11 cellular contexts compared by ENCODE assay signal in the genomic region with DNA sequence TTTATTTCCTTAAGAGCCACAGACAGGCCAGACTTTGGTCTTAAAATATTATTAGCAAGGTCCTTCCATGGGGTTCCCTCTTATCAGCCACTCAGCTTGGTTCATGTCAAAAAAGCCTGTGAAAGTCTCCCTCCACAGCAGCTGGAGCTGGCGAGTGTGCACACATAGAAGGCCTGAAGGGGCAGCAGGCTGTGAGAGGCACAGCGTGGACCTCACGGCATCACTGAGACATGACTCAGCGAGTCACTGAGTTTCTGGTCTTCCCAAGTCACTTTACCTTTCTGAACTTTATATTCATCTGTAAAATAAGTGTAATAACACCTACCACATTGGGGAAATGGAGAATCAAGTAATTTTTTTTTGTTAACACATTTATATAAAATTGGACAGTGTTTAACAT. TPM values are rescaled to one million over a fixed set of nuclear protein-coding genes. Genes with fewer than 3 reads are reported as not detected.
DNase-seq lines count a peak whose midpoint lies in the region; ATAC-seq, FAIRE-seq and TF ChIP-seq lines count a peak whose summit lies in the region.
"Had no signal": no experiment of that assay in that cellular context is flagged by ENCODE, and none has a peak within 500 bp of the region (broad histone marks: within the 10 kb centered on the region; RNA-seq: fewer than 3 reads in every experiment).

No MANE protein-coding gene starts in this region.

- peaks cover 42 to 66% (median 61%) of the 10 kb centered on the region in 3 donors for H3K4me1 Mint-ChIP-seq in CD8-positive, alpha-beta memory T cell

- no peak for TF ChIP-seq EP300 in upper lobe of left lung (IDR thresholded peaks at IDR 0.05)

- H3K27me3 Mint-ChIP-seq in CD8-positive, alpha-beta memory T cell, result no peaks in the 10 kb centered on the region
- H3K27me3 Mint-ChIP-seq: activated T-helper 17 cell treated with anti-CD3 and anti-CD28 coated beads, Interleukin-2, amount 50 U/mL, for 72 hours had no signal

- FAIRE-seq in HTR-8/SVneo (lab: Jason Lieb, UNC), result no peak
- FAIRE-seq in bronchial epithelial cell (lab: Jason Lieb, UNC), result no peak

- H3K4me3 Mint-ChIP-seq in CD8-positive, alpha-beta memory T cell, result peak overlapping the region in 1 of 7 donors; percentile 24
- H3K4me3 Mint-ChIP-seq: activated T-helper 17 cell treated with anti-CD3 and anti-CD28 coated beads, Interleukin-2, amount 50 U/mL, for 72 hours had no signal

- 60 to 63% methylated on average over 1 of the region's 4 CpGs for WGBS in mesodermal cell (ENCODE audit: insufficient coverage in 2 of 2), 2 experiments
- WGBS in upper lobe of left lung, 2 donors, result 92 to 94% methylated on average over 4 of the region's 4 CpGs

- H3K9me3 Mint-ChIP-seq in CD8-positive, alpha-beta memory T cell, result no peaks in the 10 kb centered on the region
- H3K9me3 Mint-ChIP-seq: activated T-helper 17 cell treated with anti-CD3 and anti-CD28 coated beads, Interleukin-2, amount 50 U/mL, for 72 hours had no signal

- no peak for ATAC-seq in upper lobe of left lung (ENCODE audit: low FRiP score in 2 of 2)
- ATAC-seq: activated T-helper 17 cell treated with anti-CD3 and anti-CD28 coated beads, Interleukin-2, amount 50 U/mL, for 72 hours had no signal

- H3K27me3 ChIP-seq in bronchial epithelial cell (ENCODE audit: control insufficient read depth, insufficient read depth, low read length) (no peaks in the 10 kb centered on the region), upper lobe of left lung (no peaks in the 10 kb centered on the region)
- no peaks in the 10 kb centered on the region for H3K27me3 ChIP-seq in CD8-positive, alpha-beta memory T cell (ENCODE audit: insufficient read depth, low read length, poor library complexity, severe bottlenecking)

- DNase-seq in Daoy (ENCODE audit: low read depth), result peak; percentile 42
- peak; percentile 43 for DNase-seq in HTR-8/SVneo (ENCODE audit: insufficient read length, low spot score)
- DNase-seq in bronchial epithelial cell (ENCODE audit: low read depth), result peak; percentile 30
- no peak for DNase-seq in COLO668 (lab: John Stamatoyannopoulos, UW; ENCODE audit: unreplicated experiment)
- DNase-seq in upper lobe of left lung, result no peak
- DNase-seq in CD8-positive, alpha-beta memory T cell, result no peak
- DNase-seq in NCI-H2029 (lab: John Stamatoyannopoulos, UW), result no peak
- DNase-seq: right cardiac atrium, T1000 had no signal

- no peak for TF ChIP-seq CTCF in bronchial epithelial cell (IDR thresholded peaks at IDR 0.05; ENCODE audit: insufficient read depth, low read length, severe bottlenecking)
- no peak for TF ChIP-seq CTCF in upper lobe of left lung (IDR thresholded peaks at IDR 0.05)

- TF ChIP-seq POLR2A in upper lobe of left lung (IDR thresholded peaks at IDR 0.05), result no peak

- no peak overlapping the region for H3K27ac Mint-ChIP-seq in CD8-positive, alpha-beta memory T cell
- H3K27ac Mint-ChIP-seq: activated T-helper 17 cell treated with anti-CD3 and anti-CD28 coated beads, Interleukin-2, amount 50 U/mL, for 72 hours had no signal

- H3K9me3 ChIP-seq in mesodermal cell (ENCODE audit: control insufficient read depth, low read length) (no peaks in the 10 kb centered on the region), upper lobe of left lung (no peaks in the 10 kb centered on the region)
- H3K9me3 ChIP-seq in CD8-positive, alpha-beta memory T cell (ENCODE audit: low read length), result no peaks in the 10 kb centered on the region

- POLR2A ChIA-PET in CD8-positive, alpha-beta memory T cell (lab: Charles Lee), result no interaction called here

- peak overlapping the region; percentile 41 for H3K27ac ChIP-seq in mesodermal cell (ENCODE audit: low read depth, low read length, severe bottlenecking)
- H3K27ac ChIP-seq in upper lobe of left lung, result no peak overlapping the region
- H3K27ac ChIP-seq in CD8-positive, alpha-beta memory T cell (ENCODE audit: low read depth, low read length), result no peak overlapping the region

- H3K36me3 ChIP-seq in bronchial epithelial cell (ENCODE audit: control insufficient read depth, insufficient read depth, low read length), result peaks cover 5% of the 10 kb centered on the region
- peaks cover 49% of the 10 kb centered on the region for H3K36me3 ChIP-seq in mesodermal cell (ENCODE audit: control insufficient read depth, insufficient read depth, low read length)
- peaks cover 8 to 43% (median 9%) of the 10 kb centered on the region in 4 donors for H3K36me3 ChIP-seq in upper lobe of left lung
- peaks cover 19% of the 10 kb centered on the region for H3K36me3 ChIP-seq in CD8-positive, alpha-beta memory T cell (ENCODE audit: insufficient read depth, low read length)

- H3K4me3 ChIP-seq in bronchial epithelial cell (ENCODE audit: low read depth, low read length), result no peak overlapping the region
- no peak overlapping the region for H3K4me3 ChIP-seq in mesodermal cell (ENCODE audit: extremely low read depth, insufficient read depth, low read length, poor library complexity, severe bottlenecking)
- H3K4me3 ChIP-seq in upper lobe of left lung, result no peak overlapping the region
- no peak overlapping the region for H3K4me3 ChIP-seq in CD8-positive, alpha-beta memory T cell (ENCODE audit: low read length)

- H3K4me1 ChIP-seq in mesodermal cell (ENCODE audit: control insufficient read depth, insufficient read depth, low read length, poor library complexity, severe bottlenecking) (peaks cover 8% of the 10 kb centered on the region), upper lobe of left lung (peaks cover 0 to 4% (median 0%) of the 10 kb centered on the region in 4 donors)
- no peaks in the 10 kb centered on the region for H3K4me1 ChIP-seq in CD8-positive, alpha-beta memory T cell (ENCODE audit: insufficient read depth, low read length)

- peaks cover 9 to 67% (median 22%) of the 10 kb centered on the region in 3 donors for H3K36me3 Mint-ChIP-seq in CD8-positive, alpha-beta memory T cell

- CTCF ChIA-PET in CD8-positive, alpha-beta memory T cell (lab: Charles Lee), result no interaction called here

RNA-seq across cellular contexts. Expression of gene TAF3, which starts 8.7 kb away (rescaled TPM):
- total RNA-seq in Daoy (2014; rRNA removed; shearing (Covaris generic)), result 2.1 TPM in 2 replicates
- total RNA-seq in bronchial epithelial cell (1.3 and 1.4 TPM in 2 replicates), upper lobe of left lung (10 to 100 TPM in 3 of 6 donors, 1 to 10 TPM in 3; 6.8 to 16.8 (median 10.1) TPM)
- 12.0 TPM for polyA plus RNA-seq in mesodermal cell (2013, experiment 1 of 2)
- polyA plus RNA-seq in mesodermal cell (2013, experiment 2 of 2), result 10.9 TPM
- total RNA-seq in CD8-positive, alpha-beta memory T cell, result 10 to 100 TPM; 22.5 to 22.6 TPM
- polyA plus RNA-seq in CD8-positive, alpha-beta memory T cell, result 16.9 TPM

RNA-seq across cellular contexts. Expression of gene ATP5F1C, which starts 39.0 kb away (rescaled TPM):
- 338 and 346 TPM in 2 replicates for total RNA-seq in Daoy (2014; rRNA removed; shearing (Covaris generic))
- total RNA-seq in bronchial epithelial cell (153 and 165 TPM in 2 replicates), upper lobe of left lung (100 to 1,000 TPM; 130 to 237 (median 165) TPM)
- 296 TPM for polyA plus RNA-seq in mesodermal cell (2013, experiment 1 of 2)
- polyA plus RNA-seq in mesodermal cell (2013, experiment 2 of 2), result 330 TPM
- 100 to 1,000 TPM; 272 to 309 TPM for total RNA-seq in CD8-positive, alpha-beta memory T cell
- 370 TPM for polyA plus RNA-seq in CD8-positive, alpha-beta memory T cell

RNA-seq across cellular contexts. Expression of gene KIN, which starts 39.2 kb away (rescaled TPM):
- 15.7 and 16.6 TPM in 2 replicates for total RNA-seq in Daoy (2014; rRNA removed; shearing (Covaris generic))
- total RNA-seq in bronchial epithelial cell (2.9 and 4.6 TPM in 2 replicates), upper lobe of left lung (10 to 100 TPM in 2 of 6 donors, 1 to 10 TPM in 4; 5.9 to 14.7 (median 9.5) TPM)
- polyA plus RNA-seq in mesodermal cell (2013, experiment 1 of 2), result 21.3 TPM
- 18.5 TPM for polyA plus RNA-seq in mesodermal cell (2013, experiment 2 of 2)
- total RNA-seq in CD8-positive, alpha-beta memory T cell, result 10 to 100 TPM; 15.4 to 17.7 TPM
- polyA plus RNA-seq in CD8-positive, alpha-beta memory T cell, result 4.8 TPM

Comparison
In these comparisons a context has a peak if more than half of its experiments do, and no peak if none do; other contexts are left out.
1. DNase-seq: peak in Daoy (single experiment), HTR-8/SVneo (single experiment) and bronchial epithelial cell (single experiment); none in COLO668 (single experiment), upper lobe of left lung (0 of 2), CD8-positive, alpha-beta memory T cell (0 of 5) and NCI-H2029 (single experiment).